7 cellular contexts compared by ENCODE assay signal in genomic region chr5:173056783-173057061, GRCh38. TPM values are rescaled to one million over a fixed set of nuclear protein-coding genes. Genes with fewer than 3 reads are reported as not detected.
DNase-seq lines count a peak whose midpoint lies in the region; ATAC-seq and TF ChIP-seq lines count a peak whose summit lies in the region.

No MANE protein-coding gene starts in this region.

- H3K4me3 Mint-ChIP-seq in activated T-cell treated with anti-CD3 and anti-CD28 coated beads, Interleukin-2, amount 50 U/mL, for 24 hours, result peak overlapping the region; percentile 95

- H3K9ac ChIP-seq in HUES48 (ENCODE audit: low read depth, low read length) (no peak overlapping the region), skeletal muscle satellite cell (ENCODE audit: low read depth, low read length) (peak overlapping the region; percentile 96)

- H3K36me3 ChIP-seq in HUES48 (ENCODE audit: control insufficient read depth, insufficient read depth, low read length) (no peaks in the 10 kb centered on the region), left ventricle myocardium inferior (no peaks in the 10 kb centered on the region), skeletal muscle satellite cell (ENCODE audit: insufficient read depth, low read length) (peaks cover 5% of the 10 kb centered on the region)

- H3K9me3 ChIP-seq in HUES48 (ENCODE audit: control insufficient read depth, insufficient read depth, low read length) (no peaks in the 10 kb centered on the region), left ventricle myocardium inferior (replicated peaks) (no peaks in the 10 kb centered on the region), skeletal muscle satellite cell (replicated peaks; ENCODE audit: low read length) (no peaks in the 10 kb centered on the region)

- TF ChIP-seq CTCF in left ventricle myocardium inferior (IDR thresholded peaks at IDR 0.05; ENCODE audit: borderline replicate concordance), result no peak

- peaks cover 56% of the 10 kb centered on the region for H3K4me1 Mint-ChIP-seq in activated T-cell treated with anti-CD3 and anti-CD28 coated beads, Interleukin-2, amount 50 U/mL, for 24 hours (ENCODE audit: low read depth)

- no peaks in the 10 kb centered on the region for H3K27me3 Mint-ChIP-seq in activated T-cell treated with anti-CD3 and anti-CD28 coated beads, Interleukin-2, amount 50 U/mL, for 24 hours

- DNase-seq in activated T-cell treated with anti-CD3 and anti-CD28 coated beads, Interleukin-2, amount 50 U/mL, for 24 hours, result no peak
- DNase-seq in left ventricle myocardium inferior, result peak; percentile 84

- H3K27ac ChIP-seq in HUES48 (ENCODE audit: low read depth, low read length), result peak overlapping the region; percentile 86
- H3K27ac ChIP-seq in left ventricle myocardium inferior (replicated peaks), result peak overlapping the region; percentile 96

- H3K4me2 ChIP-seq in skeletal muscle satellite cell (ENCODE audit: low read length), result peak overlapping the region; percentile 75

- peaks cover 10% of the 10 kb centered on the region for H3K36me3 Mint-ChIP-seq in activated T-cell treated with anti-CD3 and anti-CD28 coated beads, Interleukin-2, amount 50 U/mL, for 24 hours (ENCODE audit: low read depth)

- H3K9me3 Mint-ChIP-seq in activated T-cell treated with anti-CD3 and anti-CD28 coated beads, Interleukin-2, amount 50 U/mL, for 24 hours, result no peaks in the 10 kb centered on the region

- H3K27ac Mint-ChIP-seq in activated T-cell treated with anti-CD3 and anti-CD28 coated beads, Interleukin-2, amount 50 U/mL, for 24 hours, result peak overlapping the region; percentile 99

- H3K4me1 ChIP-seq in HUES48 (ENCODE audit: control insufficient read depth, insufficient read depth, low read length) (peaks cover 6% of the 10 kb centered on the region; the same call in 1 of the 2 replicates), left ventricle myocardium inferior (peaks cover 61% of the 10 kb centered on the region), skeletal muscle satellite cell (ENCODE audit: control insufficient read depth, insufficient read depth, low read length) (peaks cover 32% of the 10 kb centered on the region)

- ATAC-seq in GM21390 (IDR thresholded peaks at IDR 0.05; ENCODE audit: unreplicated experiment) (peak; percentile 26), HG03469 (IDR thresholded peaks at IDR 0.05; ENCODE audit: unreplicated experiment) (no peak)

- intact Hi-C loops in left ventricle myocardium inferior (cut with micrococcal nuclease), result no loop called here

- H3K27me3 ChIP-seq in HUES48 (ENCODE audit: control insufficient read depth, insufficient read depth, low read length) (no peaks in the 10 kb centered on the region), left ventricle myocardium inferior (ENCODE audit: low read depth) (no peaks in the 10 kb centered on the region), skeletal muscle satellite cell (ENCODE audit: control insufficient read depth, insufficient read depth, low read length) (no peaks in the 10 kb centered on the region)

- H3K4me3 ChIP-seq in GM08714 (ENCODE audit: low read length), result peak overlapping the region; percentile 92
- peak overlapping the region; percentile 97 for H3K4me3 ChIP-seq in HUES48 (ENCODE audit: low read depth, low read length)
- peak overlapping the region; percentile 98 for H3K4me3 ChIP-seq in left ventricle myocardium inferior
- H3K4me3 ChIP-seq in skeletal muscle satellite cell (ENCODE audit: low read length), result peak overlapping the region; percentile 92

RNA-seq across cellular contexts. Expression of gene CREBRF, which starts 0.6 kb away (rescaled TPM):
- total RNA-seq in left ventricle myocardium inferior, result 24.1 TPM
- 6.1 and 8.1 TPM in 2 replicates for total RNA-seq in skeletal muscle satellite cell (2012; rRNA removed)
